25 cellular contexts compared by ENCODE assay signal in the genomic region with DNA sequence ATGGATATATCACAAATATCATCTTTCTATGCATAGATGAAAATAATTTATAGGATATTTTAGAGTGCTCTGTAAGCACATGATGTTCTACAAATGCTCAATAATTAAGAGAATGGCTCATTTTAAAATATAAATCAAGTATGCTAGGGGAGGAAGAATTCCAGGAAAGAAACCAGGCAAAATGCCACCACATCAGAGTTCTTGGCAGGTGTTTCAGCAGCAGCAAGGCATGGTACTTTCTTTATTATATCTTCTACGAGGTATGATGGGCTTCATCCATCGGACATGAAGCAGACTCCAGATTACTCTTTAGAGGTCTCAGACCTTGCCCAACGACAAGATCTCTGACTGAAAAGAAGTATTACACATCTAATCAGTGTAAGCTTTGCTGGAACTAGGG.
"Had no signal": no experiment of that assay in that cellular context is flagged by ENCODE, and none has a peak within 500 bp of the region (broad histone marks: within the 10 kb centered on the region; RNA-seq: fewer than 3 reads in every experiment).

No MANE protein-coding gene starts in this region.

- H3K36me3 ChIP-seq: neural progenitor cell, ovary, right lobe of liver, sigmoid colon, stomach, thoracic aorta, thyroid gland, tibial nerve, upper lobe of left lung, vagina had no signal

- H3K9ac ChIP-seq: neural progenitor cell, parathyroid adenoma had no signal

- H3K9me3 ChIP-seq: ovary, psoas muscle, right lobe of liver, stomach, thoracic aorta, thyroid gland, upper lobe of left lung, vagina had no signal

- DNase-seq: natural killer cell; occipital lobe; ovary; posterior cingulate gyrus; psoas muscle; right cardiac atrium; right lobe of liver; sigmoid colon; small intestine; stimulated activated CD4-positive, alpha-beta T cell treated with anti-CD3 and anti-CD28 coated beads, Interleukin-15, amount 100 ng/mL, for 24 hours; stimulated activated CD4-positive, alpha-beta T cell treated with anti-CD3 and anti-CD28 coated beads, Interleukin-2, amount 100 ng/mL, for 24 hours; stimulated activated CD4-positive, alpha-beta T cell treated with anti-CD3 and anti-CD28 coated beads, Interleukin-2, amount 100 ng/mL, for 48 hours; stimulated activated CD4-positive, alpha-beta T cell treated with anti-CD3 and anti-CD28 coated beads, Interleukin-4, amount 100 ng/mL, for 24 hours; stimulated activated naive B cell treated with anti-CD40 and anti-IgM and Interleukin-4, amounts not matched to agents 10 μg/mL and 1 μg/mL and 100 μg/mL, for 72 hours; stimulated activated naive CD4-positive, alpha-beta T cell treated with Interleukin-2 at 50 U/mL for 16 hours; stomach; thyroid gland; trophoblast cell; upper lobe of left lung had no signal

- H3K4me3 ChIP-seq: neural progenitor cell, ovary, psoas muscle, right lobe of liver, sigmoid colon, stomach, thoracic aorta, thyroid gland, tibial nerve, upper lobe of left lung, vagina had no signal

- H3K27ac ChIP-seq: neural progenitor cell, ovary, parathyroid adenoma, psoas muscle, right lobe of liver, sigmoid colon, stomach, thoracic aorta, thyroid gland, tibial nerve, upper lobe of left lung, vagina had no signal

- ATAC-seq: natural killer cell; psoas muscle; right cardiac atrium; right lobe of liver; stimulated activated effector memory CD8-positive, alpha-beta T cell treated with anti-CD3 and anti-CD28 coated beads, Interleukin-12 subunit alpha, Interleukin-12 subunit beta, amount 100 ng/mL, for 72 hours; stimulated activated naive B cell treated with anti-CD40 and anti-IgM and Interleukin-4, amounts not matched to agents 10 μg/mL and 1 μg/mL and 100 μg/mL, for 72 hours had no signal
